In the genomic region with DNA sequence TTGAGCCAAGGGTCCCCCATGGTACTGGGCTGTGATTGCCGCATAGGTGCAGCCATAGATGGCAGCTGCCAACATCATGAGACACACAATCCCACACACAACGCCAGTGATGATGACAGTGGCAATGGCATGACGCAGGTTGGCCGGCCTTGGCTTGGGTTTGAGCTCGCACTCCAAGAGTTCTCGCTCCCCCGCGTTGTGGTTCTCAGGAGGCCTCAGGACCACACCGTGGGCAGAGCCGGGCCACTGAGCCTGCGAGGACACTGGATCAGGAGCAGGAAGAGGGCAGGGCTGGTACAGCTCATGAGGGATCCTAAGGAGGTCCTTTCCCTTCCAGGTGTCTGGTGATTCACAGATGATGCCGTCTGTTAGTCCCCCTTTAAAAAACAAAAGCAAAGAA, we compare ENCODE assay signal across 8 cellular contexts. TPM values are rescaled to one million over a fixed set of nuclear protein-coding genes. Genes with fewer than 3 reads are reported as not detected.
"Had no signal": no experiment of that assay in that cellular context is flagged by ENCODE, and none has a peak within 500 bp of the region (broad histone marks: within the 10 kb centered on the region; RNA-seq: fewer than 3 reads in every experiment).

No MANE protein-coding gene starts in this region.

- H3K9ac ChIP-seq: GM23248 had no signal

- H3K9me3 Mint-ChIP-seq: IgD-negative memory B cell had no signal

- H3K36me3 Mint-ChIP-seq: IgD-negative memory B cell had no signal

- H3K27me3 Mint-ChIP-seq: IgD-negative memory B cell had no signal

- H3K27ac Mint-ChIP-seq: IgD-negative memory B cell had no signal

- H3K4me3 Mint-ChIP-seq: IgD-negative memory B cell had no signal

- DNase-seq: GOT3, H7, HCEC 1CT, KBM-7 had no signal

- H3K4me3 ChIP-seq: GM23248 had no signal

RNA-seq across cellular contexts. Expression of a gene that starts 9.3 kb away (rescaled TPM):
- total RNA-seq: GM23248, H4, H7, HT-29 had no signal
- polyA plus RNA-seq: GM23248, IgD-negative memory B cell had no signal
